Comparison of ENCODE assay signal across 20 cellular contexts in the genomic region with DNA sequence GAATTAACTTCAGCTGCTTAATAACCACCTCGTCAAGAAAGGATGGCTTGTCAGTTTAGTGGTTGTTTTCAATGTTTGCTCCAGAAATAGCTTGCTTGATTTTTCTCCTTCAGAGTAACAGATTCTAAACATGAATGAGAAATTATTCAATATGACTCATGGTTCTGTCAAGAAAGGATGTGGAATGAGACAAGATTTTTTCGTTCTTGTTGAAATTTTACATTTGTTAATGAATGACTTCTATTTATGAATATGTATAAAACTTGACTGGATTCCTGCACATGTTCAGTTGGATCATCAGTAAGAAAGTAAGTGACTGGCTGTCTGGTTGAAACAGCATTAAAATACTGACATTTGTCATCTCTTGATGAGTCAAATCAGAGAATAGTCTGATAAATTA. TPM values are rescaled to one million over a fixed set of nuclear protein-coding genes. Genes with fewer than 3 reads are reported as not detected.
DNase-seq lines count a peak whose midpoint lies in the region; ATAC-seq, FAIRE-seq and TF ChIP-seq lines count a peak whose summit lies in the region.
"Had no signal": no experiment of that assay in that cellular context is flagged by ENCODE, and none has a peak within 500 bp of the region (broad histone marks: within the 10 kb centered on the region; RNA-seq: fewer than 3 reads in every experiment).

No MANE protein-coding gene starts in this region.

- no peak for FAIRE-seq in endothelial cell of umbilical vein (lab: Jason Lieb, UNC)
- FAIRE-seq: H1 had no signal

- H2BK120ac ChIP-seq in mesenchymal stem cell (ENCODE audit: low read depth, low read length), result no peak overlapping the region
- H2BK120ac ChIP-seq in trophoblast cell (ENCODE audit: insufficient read depth, low read length, poor library complexity), result no peak overlapping the region

- CTCF ChIA-PET in endothelial cell of umbilical vein (lab: Charles Lee), result interaction anchor here (1.6 to 2.1 kb wide), 4 partner anchors 17 to 509 kb away, joined by 4 to 38 read pairs (median 10); no protein-coding TSS in a partner anchor

- H3K4ac ChIP-seq in mesenchymal stem cell (ENCODE audit: low read depth in 1 of 2, low read length in 2 of 2) (no peak overlapping the region), trophoblast cell (ENCODE audit: low read depth, low read length) (no peak overlapping the region)

- no peak overlapping the region for H4K12ac ChIP-seq in trophoblast cell (ENCODE audit: low read depth, low read length)

- H3K4me1 ChIP-seq in endothelial cell of umbilical vein (ENCODE audit: control insufficient read depth, extremely low read depth, insufficient read depth, low read length), result peaks cover 2% of the 10 kb centered on the region
- H3K4me1 ChIP-seq in mesenchymal stem cell (ENCODE audit: control insufficient read depth, insufficient read depth, low read depth, low read length), result no peaks in the 10 kb centered on the region
- H3K4me1 ChIP-seq in trophoblast cell (ENCODE audit: control insufficient read depth in 1 of 2, insufficient read depth in 2 of 2, low read length in 2 of 2), result no peaks in the 10 kb centered on the region
- H3K4me1 ChIP-seq: parathyroid adenoma had no signal

- no peak overlapping the region for H3K4me2 ChIP-seq in endothelial cell of umbilical vein (ENCODE audit: insufficient read depth, low read length)
- no peak overlapping the region for H3K4me2 ChIP-seq in mesenchymal stem cell (ENCODE audit: low read length, poor library complexity, severe bottlenecking)
- no peak overlapping the region for H3K4me2 ChIP-seq in trophoblast cell (ENCODE audit: low read length)
- H3K4me2 ChIP-seq: KMS-11 had no signal

- intact Hi-C loops in endothelial cell of umbilical vein (cut with micrococcal nuclease), result loop anchor here (2.0 to 5.0 kb wide), 2 partner anchors 145 to 664 kb away; no protein-coding TSS in a partner anchor

- H3K9me1 ChIP-seq in endothelial cell of umbilical vein (replicated peaks; ENCODE audit: control insufficient read depth, extremely low read depth, insufficient read depth, low read length), result no peaks in the 10 kb centered on the region

- H2AK5ac ChIP-seq in mesenchymal stem cell (ENCODE audit: low read length, severe bottlenecking) (no peak overlapping the region), trophoblast cell (ENCODE audit: low read length) (no peak overlapping the region)

- H4K20me1 ChIP-seq in endothelial cell of umbilical vein (replicated peaks; ENCODE audit: control insufficient read depth, extremely low read depth, insufficient read depth, low read length), result no peaks in the 10 kb centered on the region

- H2BK12ac ChIP-seq in mesenchymal stem cell (ENCODE audit: low read length in 2 of 2) (no peak overlapping the region), trophoblast cell (ENCODE audit: low read length) (no peak overlapping the region)

- H2BK15ac ChIP-seq in mesenchymal stem cell (ENCODE audit: low read depth, poor library complexity, severe bottlenecking), result no peak overlapping the region

- H3K9me3 ChIP-seq in endothelial cell of umbilical vein (replicated peaks; ENCODE audit: control insufficient read depth, insufficient read depth, low read length), result no peaks in the 10 kb centered on the region
- H3K9me3 ChIP-seq in mesenchymal stem cell (ENCODE audit: control insufficient read depth, low read length), result no peaks in the 10 kb centered on the region
- no peaks in the 10 kb centered on the region for H3K9me3 ChIP-seq in trophoblast cell (ENCODE audit: insufficient read depth, low read depth, low read length)

- no TSS peak for BruUV-seq in endothelial cell of umbilical vein (replicated peaks; lab: Mats Ljungman, UMichigan)

- H3K27me3 ChIP-seq in endothelial cell of umbilical vein (ENCODE audit: control insufficient read depth in 2 of 2, insufficient read depth in 2 of 2, low read length in 2 of 2) (no peaks in the 10 kb centered on the region), mesenchymal stem cell (ENCODE audit: control insufficient read depth in 1 of 2, insufficient read depth in 1 of 2, low read length in 2 of 2) (no peaks in the 10 kb centered on the region), trophoblast cell (ENCODE audit: insufficient read depth, low read length) (no peaks in the 10 kb centered on the region)

- POLR2A ChIA-PET in endothelial cell of umbilical vein (lab: Charles Lee), result no interaction called here

- 72% methylated on average over 2 of the region's 2 CpGs for WGBS in mesenchymal stem cell
- no CpG with 5 or more reads among the region's 2 CpGs for WGBS in trophoblast cell (ENCODE audit: extremely low coverage, insufficient coverage, insufficient read length)

- H3K79me2 ChIP-seq in endothelial cell of umbilical vein (ENCODE audit: control insufficient read depth, insufficient read depth, low read length) (no peaks in the 10 kb centered on the region), trophoblast cell (ENCODE audit: control insufficient read depth, insufficient read depth, low read length, poor library complexity) (no peaks in the 10 kb centered on the region)
- H3K79me2 ChIP-seq: parathyroid adenoma had no signal

- dilution Hi-C loops in endothelial cell of umbilical vein (cut with MboI; ENCODE audit: extremely low pct_ligation_motif_present, low sequenced_read_pairs), result no loop called here

- H3K27ac ChIP-seq in endothelial cell of umbilical vein (ENCODE audit: insufficient read depth, low read depth, low read length) (no peak overlapping the region), mesenchymal stem cell (ENCODE audit: low read length, poor library complexity, severe bottlenecking) (no peak overlapping the region), trophoblast cell (ENCODE audit: low read depth, low read length) (no peak overlapping the region)
- H3K27ac ChIP-seq: KMS-11, parathyroid adenoma had no signal

- ATAC-seq in GM18861 (IDR thresholded peaks at IDR 0.05; ENCODE audit: unreplicated experiment), result peak; percentile 50
- no peak for ATAC-seq in GM19328 (IDR thresholded peaks at IDR 0.05; ENCODE audit: unreplicated experiment)
- no peak for ATAC-seq in activated CD4-positive, CD25-positive, alpha-beta regulatory T cell treated with anti-CD3 and anti-CD28 coated beads, Interleukin-2, amount 50 U/mL, for 24 hours
- ATAC-seq: activated naive CD8-positive, alpha-beta T cell treated with anti-CD3 and anti-CD28 coated beads, Interleukin-2, amount 50 U/mL, for 24 hours; effector memory CD8-positive, alpha-beta T cell; naive thymus-derived CD4-positive, alpha-beta T cell had no signal

- H3K14ac ChIP-seq in mesenchymal stem cell (ENCODE audit: low read length in 2 of 2) (no peak overlapping the region), trophoblast cell (ENCODE audit: low read length) (no peak overlapping the region)

- no peak overlapping the region for H2AFZ ChIP-seq in endothelial cell of umbilical vein (ENCODE audit: low read depth, low read length)
- no peak overlapping the region for H2AFZ ChIP-seq in mesenchymal stem cell (ENCODE audit: low read depth, low read length)
- H2AFZ ChIP-seq in trophoblast cell (ENCODE audit: insufficient read depth, low read length, poor library complexity), result no peak overlapping the region
- H2AFZ ChIP-seq: parathyroid adenoma had no signal

- H3K79me1 ChIP-seq in mesenchymal stem cell (replicated peaks; ENCODE audit: low read length, poor library complexity, severe bottlenecking) (no peaks in the 10 kb centered on the region), trophoblast cell (ENCODE audit: low read length) (no peaks in the 10 kb centered on the region)

- H3K18ac ChIP-seq in mesenchymal stem cell (ENCODE audit: low read depth in 1 of 2, low read length in 2 of 2), result no peak overlapping the region
- no peak overlapping the region for H3K18ac ChIP-seq in trophoblast cell (ENCODE audit: low read length)

- H2BK5ac ChIP-seq in mesenchymal stem cell (ENCODE audit: low read depth, low read length, poor library complexity, severe bottlenecking) (no peak overlapping the region), trophoblast cell (ENCODE audit: low read depth, low read length, poor library complexity) (no peak overlapping the region)

- H3K9ac ChIP-seq in endothelial cell of umbilical vein (replicated peaks; ENCODE audit: extremely low read depth, insufficient read depth, low read length), result no peak overlapping the region
- H3K9ac ChIP-seq in mesenchymal stem cell (ENCODE audit: low read length), result peak overlapping the region; percentile 43
- H3K9ac ChIP-seq in trophoblast cell (ENCODE audit: low read length), result no peak overlapping the region
- H3K9ac ChIP-seq: KMS-11, parathyroid adenoma had no signal

- no peak for TF ChIP-seq POLR2A in endothelial cell of umbilical vein (IDR thresholded peaks at IDR 0.05; ENCODE audit: low read depth, low read length)

- H3K4me3 ChIP-seq in endothelial cell of umbilical vein (replicated peaks in 1 of 3; ENCODE audit: insufficient read depth in 1 of 3, low read depth in 1 of 3, low read length in 3 of 3) (no peak overlapping the region), mesenchymal stem cell (ENCODE audit: insufficient read depth in 1 of 2, low read depth in 1 of 2, low read length in 2 of 2) (no peak overlapping the region), trophoblast cell (ENCODE audit: low read depth, low read length) (no peak overlapping the region)

- H4K8ac ChIP-seq in mesenchymal stem cell (ENCODE audit: low read length), result no peak overlapping the region
- H4K8ac ChIP-seq in trophoblast cell (ENCODE audit: low read depth, low read length), result no peak overlapping the region

- DNase-seq in M059J (ENCODE audit: low read depth) (peak; percentile 25), endothelial cell of umbilical vein (ENCODE audit: low read depth, low spot score) (peak; percentile 5), mesenchymal stem cell (no peak), T-helper 9 cell (no peak), trophoblast cell (no peak)
- DNase-seq: activated B cell treated with CpG ODN at 0.5 μM for 24 hours; activated naive CD8-positive, alpha-beta T cell treated with anti-CD3 and anti-CD28 coated beads, Interleukin-2, amount 50 U/mL, for 24 hours; CD8-positive, alpha-beta memory T cell; effector memory CD8-positive, alpha-beta T cell; naive thymus-derived CD4-positive, alpha-beta T cell; NCI-H1092 treated with DMSO at 0.1 percent for 48 hours; Right ventricle myocardium superior; stimulated activated CD4-positive, alpha-beta T cell treated with anti-CD3 and anti-CD28 coated beads, Interleukin-4, amount 100 ng/mL, for 1 hour; T-helper 2 cell had no signal

- H3K23ac ChIP-seq in mesenchymal stem cell (ENCODE audit: low read length in 2 of 2) (no peak overlapping the region), trophoblast cell (ENCODE audit: low read length) (no peak overlapping the region)

- H3K36me3 ChIP-seq in endothelial cell of umbilical vein (ENCODE audit: control insufficient read depth in 2 of 2, extremely low read depth in 1 of 2, insufficient read depth in 2 of 2, low read length in 2 of 2) (no peaks in the 10 kb centered on the region), mesenchymal stem cell (ENCODE audit: control insufficient read depth in 1 of 2, insufficient read depth in 2 of 2, low read depth in 1 of 2, low read length in 2 of 2) (no peaks in the 10 kb centered on the region), trophoblast cell (ENCODE audit: control insufficient read depth in 1 of 2, insufficient read depth in 2 of 2, low read length in 2 of 2) (no peaks in the 10 kb centered on the region)

- H4K91ac ChIP-seq in mesenchymal stem cell (ENCODE audit: low read length) (no peak overlapping the region), trophoblast cell (ENCODE audit: low read depth, low read length) (no peak overlapping the region)

- no peak for TF ChIP-seq CTCF in endothelial cell of umbilical vein (IDR thresholded peaks at IDR 0.05; ENCODE audit: extremely low read depth in 1 of 2, insufficient read depth in 1 of 2, low read depth in 1 of 2, low read length in 2 of 2)

RNA-seq across cellular contexts. Expression of gene IFI44, which starts 38.3 kb away (rescaled TPM):
- 536 and 601 TPM in 2 replicates for total RNA-seq in M059J (2014; rRNA removed; shearing (Covaris generic))
- total RNA-seq in endothelial cell of umbilical vein, result 9.6 and 11.8 TPM in 2 replicates
- polyA plus RNA-seq in endothelial cell of umbilical vein, result 10.1 and 12.3 TPM in 2 replicates
- 14.2 and 16.1 TPM in 2 replicates for polyA plus RNA-seq in endothelial cell of umbilical vein (2011; cell fraction: cytosol; rRNA removed)
- polyA plus RNA-seq in endothelial cell of umbilical vein (2011; cell fraction: nucleus; rRNA removed), result 45.8 and 48.3 TPM in 2 replicates
- 17.1 and 29.7 TPM in 2 replicates for polyA plus RNA-seq in endothelial cell of umbilical vein (2012)
- polyA minus RNA-seq in endothelial cell of umbilical vein, result 20.1 and 21.7 TPM in 2 replicates
- polyA minus RNA-seq in endothelial cell of umbilical vein (2011; cell fraction: cytosol; rRNA and poly(A)+ RNA removed), result 0.92 TPM
- 24.0 and 30.1 TPM in 2 replicates for polyA minus RNA-seq in endothelial cell of umbilical vein (2011; cell fraction: nucleus; rRNA and poly(A)+ RNA removed)
- 4.0 TPM for polyA plus RNA-seq in mesenchymal stem cell (2013, experiment 1 of 2)
- 4.1 TPM for polyA plus RNA-seq in mesenchymal stem cell (2013, experiment 2 of 2)
- not detected in 2 replicates for polyA plus RNA-seq in trophoblast cell (2013)
- total RNA-seq: H1 had no signal
- polyA plus RNA-seq: H1 had no signal

Comparison
In these comparisons a context has a peak if more than half of its experiments do, and no peak if none do; other contexts are left out.
1. DNase-seq: peak in M059J (single experiment) and endothelial cell of umbilical vein (single experiment); none in mesenchymal stem cell (single experiment), T-helper 9 cell (single experiment) and trophoblast cell (0 of 2).
2. RNA of gene IFI44, which starts 38.3 kb away (total RNA-seq): 536 to 601 TPM in M059J; 9.6 to 11.8 TPM in endothelial cell of umbilical vein; every median in the first group is over 10 times any median in the second.